18 cellular contexts compared by ENCODE assay signal in the genomic region with DNA sequence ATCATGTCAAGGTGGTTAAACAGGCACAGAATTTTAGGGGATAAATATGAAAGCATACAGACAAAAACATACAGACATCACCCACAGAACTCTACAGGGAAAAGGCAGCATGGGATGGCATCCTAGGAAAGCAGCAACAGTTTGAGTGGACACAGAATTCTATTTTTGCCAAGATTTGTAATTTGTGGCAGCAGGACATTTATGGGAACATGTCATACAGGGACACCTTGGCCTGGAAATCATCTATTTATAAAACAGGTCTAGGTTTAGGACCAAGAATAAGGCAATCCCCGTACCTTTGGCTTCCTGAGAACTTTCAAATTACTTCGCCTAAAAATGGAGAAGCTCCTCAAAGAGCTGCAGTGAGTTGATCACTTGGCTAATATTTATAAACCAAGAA.
"Had no signal": no experiment of that assay in that cellular context is flagged by ENCODE, and none has a peak within 500 bp of the region (broad histone marks: within the 10 kb centered on the region; RNA-seq: fewer than 3 reads in every experiment).

No MANE protein-coding gene starts in this region.

- H3K4me3 Mint-ChIP-seq: activated CD8-positive, alpha-beta T cell treated with anti-CD3 and anti-CD28 coated beads, Interleukin-2, amount 10 ng/mL, durations not matched to agents 7 days and 5 days; brain; nephron; WTC11 had no signal

- H3K9me3 Mint-ChIP-seq: brain, nephron, WTC11 had no signal

- H3K27me3 ChIP-seq: dorsolateral prefrontal cortex, esophagus squamous epithelium, stomach had no signal

- H3K9me3 ChIP-seq: esophagus squamous epithelium, stomach, thoracic aorta had no signal

- H3K36me3 ChIP-seq: esophagus squamous epithelium, stomach, thoracic aorta had no signal

- H3K36me3 Mint-ChIP-seq: brain, WTC11 had no signal

- ATAC-seq: activated CD8-positive, alpha-beta T cell treated with anti-CD3 and anti-CD28 coated beads, Interleukin-2, amount 10 ng/mL, durations not matched to agents 7 days and 5 days; left colon had no signal

- H3K27ac Mint-ChIP-seq: activated CD8-positive, alpha-beta T cell treated with anti-CD3 and anti-CD28 coated beads, Interleukin-2, amount 10 ng/mL, durations not matched to agents 7 days and 5 days; nephron; WTC11 had no signal

- H3K27me3 Mint-ChIP-seq: brain had no signal

- H3K27ac ChIP-seq: dorsolateral prefrontal cortex, esophagus squamous epithelium had no signal

- H3K4me3 ChIP-seq: dorsolateral prefrontal cortex, esophagus squamous epithelium, stomach, thoracic aorta had no signal

- DNase-seq: activated CD4-positive, alpha-beta T cell treated with anti-CD3 and anti-CD28 coated beads for 48 hours; activated CD8-positive, alpha-beta memory T cell treated with anti-CD3 and anti-CD28 coated beads, Interleukin-2, amount 50 U/mL, for 48 hours; activated CD8-positive, alpha-beta T cell treated with anti-CD3 and anti-CD28 coated beads, Interleukin-2, amount 10 ng/mL, durations not matched to agents 7 days and 5 days; activated naive CD4-positive, alpha-beta T cell treated with anti-CD3 and anti-CD28 coated beads, Interleukin-2, amount 50 U/mL, for 16 hours; amniotic stem cell; dorsolateral prefrontal cortex; esophagus squamous epithelium; foreskin fibroblast; head of caudate nucleus; left colon; stimulated activated CD4-positive, alpha-beta T cell treated with anti-CD3 and anti-CD28 coated beads, Interleukin-4, amount 100 ng/mL, for 1 hour; stimulated activated CD8-positive, alpha-beta memory T cell treated with anti-CD3 and anti-CD28 coated beads, Interleukin-4, amount 100 ng/mL, for 48 hours; stomach; T-helper 1 cell had no signal
